In the genomic region with DNA sequence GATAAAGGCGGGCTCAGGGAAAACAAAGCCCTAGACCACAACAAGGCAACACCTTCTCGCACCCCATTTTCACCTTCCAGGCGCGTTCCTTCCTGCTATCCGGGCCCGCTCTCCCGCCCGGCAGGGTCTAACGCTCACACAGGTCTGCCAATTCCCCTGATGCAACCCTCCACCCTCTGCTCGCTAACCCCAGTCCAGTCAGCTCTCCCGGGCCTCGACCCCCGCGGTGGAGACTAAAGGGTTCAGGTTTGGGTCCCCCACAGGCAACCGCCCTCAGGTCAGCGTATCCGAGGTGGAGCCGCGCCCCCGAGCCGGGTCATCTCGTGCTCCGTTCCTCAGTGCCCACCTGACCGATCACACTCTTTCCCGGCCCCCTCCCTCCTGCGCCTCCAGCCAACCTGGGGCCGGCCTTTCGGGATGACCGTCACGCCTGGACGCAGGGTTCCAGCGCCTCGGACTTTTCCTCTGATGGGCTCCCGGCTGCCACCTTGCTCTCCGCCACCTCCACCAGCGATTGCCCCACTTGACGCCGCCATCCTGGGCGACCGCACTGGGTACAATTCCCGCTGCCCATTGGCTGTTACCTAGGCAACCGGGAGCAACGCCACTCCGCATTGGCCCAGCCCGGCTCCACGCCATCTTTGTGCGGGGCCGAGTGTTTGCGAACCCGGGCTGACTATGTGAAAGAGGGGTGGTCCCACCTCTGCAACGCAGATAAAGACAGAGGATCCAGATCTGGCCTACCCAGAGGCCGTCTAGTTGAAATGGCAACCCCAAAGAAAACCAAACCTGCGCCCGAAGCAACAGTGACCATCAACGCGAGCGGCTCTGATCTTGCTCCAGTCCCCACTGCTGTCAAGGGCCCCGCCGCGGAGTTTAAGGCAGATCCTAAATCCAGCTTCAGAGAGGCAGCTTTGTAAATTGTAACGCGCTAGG, we compare ENCODE assay signal across 8 cellular contexts. TPM values are rescaled to one million over a fixed set of nuclear protein-coding genes. Genes with fewer than 3 reads are reported as not detected.
A peak's percentile ranks its signal among the peaks of the same experiment; 100 is the strongest.
DNase-seq lines count a peak whose midpoint lies in the region; ATAC-seq and TF ChIP-seq lines count a peak whose summit lies in the region.

A gene (minus strand): TSS at position 552 of the 936 bp plus-strand sequence. CDS start 13,847 bp downstream, outside the sequence.

- H3K9me3 ChIP-seq in AG04450 (ENCODE audit: control insufficient read depth, insufficient read depth, low read length): peaks cover 3% of the 10 kb centered on the region; the same call in 1 of the 2 replicates

- DNase-seq in AG04450 (ENCODE audit: low read depth, low spot score) (peak; percentile 69), NCI-H446 (lab: John Stamatoyannopoulos, UW) (peak; percentile 65 to 88), choroid plexus epithelial cell (ENCODE audit: low read depth) (peak; percentile 92), kidney glomerular epithelial cell (lab: John Stamatoyannopoulos, UW) (peak; percentile 88)
- peak; percentile 88 to 90 for DNase-seq in activated CD4-positive, alpha-beta T cell treated with anti-CD3 and anti-CD28 coated beads for 4 hours
- DNase-seq in stimulated activated CD4-positive, alpha-beta T cell treated with anti-CD3 and anti-CD28 coated beads, Interleukin-15, amount 100 ng/mL, for 24 hours: peak; percentile 94

- CTCF ChIA-PET in AG04450 (lab: Charles Lee): no interaction called here

- peak; percentile 47 for TF ChIP-seq POLR2A in GM18951 (IDR thresholded peaks at IDR 0.05; ENCODE audit: extremely low read depth, insufficient read depth, insufficient read length)

- peak within 1 kb of the TSS; percentile 91 for H3K4me3 ChIP-seq in AG04450 (ENCODE audit: low read depth, low read length)
- H3K4me3 ChIP-seq in choroid plexus epithelial cell (ENCODE audit: low read depth, low read length): peak within 1 kb of the TSS; percentile 95

- TF ChIP-seq CTCF in AG04450 (IDR thresholded peaks at IDR 0.05; ENCODE audit: low read depth, low read length): no peak
- TF ChIP-seq CTCF in choroid plexus epithelial cell (conservative IDR thresholded peaks at IDR 0.05; ENCODE audit: low read depth, low read length): no peak

- in situ Hi-C loops in GM18951 (cut with MboI; ENCODE audit: low sequenced_read_pairs, unreplicated experiment): no loop called here

- ATAC-seq in HG03159 (IDR thresholded peaks at IDR 0.05; ENCODE audit: unreplicated experiment): peak; percentile 99

- H3K27me3 ChIP-seq in AG04450 (ENCODE audit: control insufficient read depth, insufficient read depth, low read length): no peaks in the 10 kb centered on the region

- peak within 1 kb of the TSS; percentile 3 for H3K27ac ChIP-seq in AG04450 (ENCODE audit: low read depth, low read length)

- POLR2A ChIA-PET in AG04450 (lab: Yijun Ruan, JAX): no interaction called here

RNA-seq across cellular contexts. Expression of the gene that starts here (rescaled TPM):
- polyA plus RNA-seq in AG04450 (2011; rRNA removed): 14.4 and 16.0 TPM in 2 replicates
- 4.6 and 5.0 TPM in 2 replicates for polyA minus RNA-seq in AG04450 (2011; rRNA and poly(A)+ RNA removed)

Comparison
In these comparisons a context has a peak if more than half of its experiments do, and no peak if none do; other contexts are left out.
1. Peak in every context shown above with its lines: DNase-seq, ATAC-seq, H3K4me3 ChIP-seq and H3K27ac ChIP-seq.